In the genomic region with DNA sequence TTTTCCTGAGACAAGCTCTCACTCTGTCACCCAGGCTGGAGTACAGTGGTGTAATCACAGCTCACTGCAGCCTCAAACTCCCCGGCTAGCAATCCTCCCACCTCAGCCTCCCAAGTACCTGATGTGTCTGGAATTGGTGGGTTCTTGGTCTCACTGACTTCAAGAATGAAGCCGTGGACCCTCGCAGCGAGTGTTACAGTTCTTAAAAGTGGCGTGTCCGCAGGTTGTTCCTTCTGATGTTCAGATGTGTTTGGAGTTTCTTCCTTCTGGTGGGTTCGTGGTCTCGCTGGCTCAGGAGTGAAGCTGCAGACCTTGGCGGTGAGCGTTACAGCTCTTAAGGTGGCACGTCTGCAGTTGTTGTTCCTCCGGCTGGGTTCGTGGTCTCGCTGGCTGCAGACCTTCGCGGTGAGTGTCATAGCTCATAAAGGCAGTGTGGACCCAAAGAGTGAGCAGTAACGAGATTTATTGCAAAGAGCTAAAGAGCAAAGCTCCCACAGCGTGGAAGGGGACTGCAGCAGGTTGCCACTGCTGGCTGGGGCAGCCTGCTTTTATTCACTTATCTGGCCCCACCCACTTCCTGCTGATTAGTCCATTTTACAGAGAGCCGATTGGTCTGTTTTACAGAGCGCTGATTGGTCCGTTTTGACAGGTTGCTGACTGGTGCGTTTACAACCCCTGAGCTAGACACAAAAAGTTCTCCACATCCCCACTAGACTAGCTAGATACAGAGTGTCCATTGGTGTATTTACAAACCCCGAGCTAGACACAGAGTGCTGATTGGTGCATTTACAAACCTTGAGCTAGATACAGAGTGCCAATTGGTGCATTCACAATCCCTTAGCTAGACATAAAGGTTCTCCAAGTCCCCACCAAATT, we compare ENCODE assay signal across 8 cellular contexts. TPM values are rescaled to one million over a fixed set of nuclear protein-coding genes. Genes with fewer than 3 reads are reported as not detected.
DNase-seq lines count a peak whose midpoint lies in the region; TF ChIP-seq lines count a peak whose summit lies in the region.
"Not testable (repeated sequence)": the region's sequence is repeated elsewhere in the genome, so short reads cannot be mapped to it uniquely, and the experiment has no call there.

No MANE protein-coding gene starts in this region.

- not testable (repeated sequence) for H3K4me3 ChIP-seq in MG63; endodermal cell (ENCODE audit: low read length)
- H3K4me3 ChIP-seq in testis: peak overlapping the region in 1 of 2 donors; percentile 37

- H3K27me3 ChIP-seq in H9 (ENCODE audit: insufficient read depth, low read length); MG63; endodermal cell (ENCODE audit: control insufficient read depth, insufficient read depth, low read length, poor library complexity, severe bottlenecking); testis: not testable (repeated sequence)

- not testable (repeated sequence) for TF ChIP-seq CTCF in 22Rv1 (IDR thresholded peaks at IDR 0.05); H9 (conservative IDR thresholded peaks at IDR 0.05); endodermal cell (conservative IDR thresholded peaks at IDR 0.05); testis (IDR thresholded peaks at IDR 0.05)

- not testable (repeated sequence) for H3K27ac Mint-ChIP-seq in H9, endodermal cell, immature natural killer cell

- H3K9me3 ChIP-seq in H9 (ENCODE audit: control insufficient read depth, low read depth, low read length); MG63; endodermal cell (ENCODE audit: control insufficient read depth, low read length); testis: not testable (repeated sequence)

- not testable (repeated sequence) for H4K20me1 ChIP-seq in H9 (ENCODE audit: control insufficient read depth, insufficient read depth, insufficient read length)

- H3K18ac ChIP-seq in H9 (ENCODE audit: insufficient read length, low read depth, low read length): not testable (repeated sequence)

- not testable (repeated sequence) for H3K56ac ChIP-seq in H9 (ENCODE audit: insufficient read length, low read depth, low read length)

- not testable (repeated sequence) for H3K4me2 ChIP-seq in H9 (ENCODE audit: insufficient read depth, insufficient read length, low read length)

- H3K79me1 ChIP-seq in H9 (ENCODE audit: insufficient read depth, low read depth, low read length, poor library complexity, severe bottlenecking): not testable (repeated sequence)

- not testable (repeated sequence) for H3T11ph ChIP-seq in H9 (ENCODE audit: low read length)

- H3K14ac ChIP-seq in H9 (ENCODE audit: insufficient read depth, low read length): not testable (repeated sequence)

- H3K4me3 Mint-ChIP-seq in H9 (peak overlapping the region in 1 of 2 experiments; percentile 3; a peak in 1 of 5 replicates), endodermal cell (peak overlapping the region; percentile 31), immature natural killer cell (peak overlapping the region; percentile 6 to 74 (median 43))

- H3K4me1 ChIP-seq in H9 (ENCODE audit: insufficient read depth, low read length); endodermal cell (ENCODE audit: control insufficient read depth, insufficient read depth, low read length); testis: not testable (repeated sequence)

- WGBS in H9 (ENCODE audit: extremely low coverage, insufficient read length, low lambda C conversion rate): no CpG with 5 or more reads among the region's 23 CpGs
- WGBS in endodermal cell (ENCODE audit: insufficient coverage in 1 of 2, insufficient read length in 1 of 2), 2 experiments: 95 to 96% methylated on average over 21 to 23 of the region's 23 CpGs
- 67 to 77% methylated on average over 22 to 23 of the region's 23 CpGs for WGBS in testis, 2 donors

- not testable (repeated sequence) for H3K36me3 Mint-ChIP-seq in H9 (ENCODE audit: insufficient read depth in 1 of 3, low read depth in 3 of 3); endodermal cell (ENCODE audit: low read depth); immature natural killer cell

- H3K27me3 Mint-ChIP-seq in H9 (ENCODE audit: low read depth): peaks cover 80% of the 10 kb centered on the region
- not testable (repeated sequence) for H3K27me3 Mint-ChIP-seq in endodermal cell (ENCODE audit: insufficient read depth); immature natural killer cell (ENCODE audit: low read depth in 3 of 3)

- H3K23ac ChIP-seq in H9 (ENCODE audit: insufficient read length, low read depth, low read length): not testable (repeated sequence)

- not testable (repeated sequence) for H3K36me3 ChIP-seq in MG63; endodermal cell (ENCODE audit: control insufficient read depth, insufficient read depth, low read length); testis (ENCODE audit: low read depth, missing control alignments)

- H3K9ac ChIP-seq in H9 (ENCODE audit: extremely low read depth, insufficient read length, low read length); endodermal cell (ENCODE audit: extremely low read depth, low read length, poor library complexity, severe bottlenecking): not testable (repeated sequence)

- H3K9me3 Mint-ChIP-seq in H9, endodermal cell, immature natural killer cell: not testable (repeated sequence)

- H3K4ac ChIP-seq in H9 (ENCODE audit: low read depth, low read length): not testable (repeated sequence)

- not testable (repeated sequence) for H3K23me2 ChIP-seq in H9 (ENCODE audit: insufficient read length, low read depth, low read length, poor library complexity, severe bottlenecking)

- peak overlapping the region; percentile 57 for H3K27ac ChIP-seq in 22Rv1
- H3K27ac ChIP-seq in H9 (ENCODE audit: insufficient read length, low read depth, low read length); endodermal cell (ENCODE audit: low read depth, low read length); testis: not testable (repeated sequence)

- not testable (repeated sequence) for H4K5ac ChIP-seq in H9 (ENCODE audit: insufficient read length, low read depth, low read length)

- peak; percentile 39 for DNase-seq in CMK (ENCODE audit: low read depth)
- DNase-seq in H9: peak; percentile 44
- peak; percentile 4 for DNase-seq in MG63
- peak; percentile 9 for DNase-seq in RPMI8226
- not testable (repeated sequence) for DNase-seq in endodermal cell
- peak; percentile 3 to 6 (median 5) for DNase-seq in immature natural killer cell
- DNase-seq in testis: peak; percentile 83

- intact Hi-C loops in testis (cut with DNase I; ENCODE audit: low total_unique reads): not testable (repeated sequence)

- H2BK15ac ChIP-seq in H9 (ENCODE audit: low read depth, low read length): not testable (repeated sequence)

- H2BK20ac ChIP-seq in H9 (ENCODE audit: low read depth, low read length, poor library complexity, severe bottlenecking): not testable (repeated sequence)

- not testable (repeated sequence) for H4K8ac ChIP-seq in H9 (replicated peaks; ENCODE audit: insufficient read length, low read depth, low read length)

- not testable (repeated sequence) for H3K79me2 ChIP-seq in H9 (ENCODE audit: insufficient read depth, low read length)

- not testable (repeated sequence) for H2BK120ac ChIP-seq in H9 (ENCODE audit: low read depth, low read length, poor library complexity, severe bottlenecking)

- TF ChIP-seq POLR2A in testis (IDR thresholded peaks at IDR 0.05): peak; percentile 44

- not testable (repeated sequence) for H2AK5ac ChIP-seq in H9 (ENCODE audit: insufficient read length, low read length)

- H2BK5ac ChIP-seq in H9 (ENCODE audit: insufficient read length, low read length): not testable (repeated sequence)

- not testable (repeated sequence) for H2AFZ ChIP-seq in H9 (ENCODE audit: low read length)

- H4K91ac ChIP-seq in H9 (ENCODE audit: insufficient read length, low read depth, low read length): not testable (repeated sequence)

- H2BK12ac ChIP-seq in H9 (ENCODE audit: insufficient read length, low read depth, low read length): not testable (repeated sequence)

- H3K4me1 Mint-ChIP-seq in H9, endodermal cell: not testable (repeated sequence)
- peaks cover 0 to 11% of the 10 kb centered on the region in 2 donors for H3K4me1 Mint-ChIP-seq in immature natural killer cell

RNA-seq across cellular contexts. Expression of a gene that starts 54.1 kb away (rescaled TPM):
- total RNA-seq in H9 (2021): 5.0 and 5.2 TPM in 2 replicates
- total RNA-seq in MG63 (2014; rRNA removed; shearing (Covaris generic); ENCODE audit: low replicate concordance): 10.5 and 12.8 TPM in 2 replicates
- 10 to 100 TPM; 16.7 to 17.9 TPM for total RNA-seq in endodermal cell
- polyA plus RNA-seq in endodermal cell (2013, experiment 1 of 2): 26.0 TPM
- 28.0 TPM for polyA plus RNA-seq in endodermal cell (2013, experiment 2 of 2)
- polyA plus RNA-seq in immature natural killer cell: under 1 TPM in 2 of 3 donors, not detected in 1; 0.50 to 0.96 TPM
- 10 to 100 TPM; 15.1 to 20.2 TPM for total RNA-seq in testis
- 13.7 TPM for polyA plus RNA-seq in testis (ENCODE audit: insufficient read depth, low read depth, low replicate concordance)
